Comparison of ENCODE assay signal across 1 cellular context in genomic region chr11:66744485-66745355, GRCh38.
TF ChIP-seq lines count a peak whose summit lies in the region.

No MANE protein-coding gene starts in this region.

TF ChIP-seq in K562, 482 proteins besides CTCF, POLR2A, EP300 and RAD21 (continued from another document and continues in another):
- no peak for TF ChIP-seq ZNF12 (CRISPR knock-in tag; IDR thresholded peaks at IDR 0.05)
- no peak for TF ChIP-seq PTRF (tag; IDR thresholded peaks at IDR 0.05)
- no peak for TF ChIP-seq KLF10 (CRISPR knock-in tag; IDR thresholded peaks at IDR 0.05)
- peak; percentile 80 for TF ChIP-seq NCOA6 (IDR thresholded peaks at IDR 0.05)
- TF ChIP-seq MLLT1 (IDR thresholded peaks at IDR 0.05): no peak
- no peak for TF ChIP-seq HOMEZ (CRISPR knock-in tag; IDR thresholded peaks at IDR 0.05)
- TF ChIP-seq ZNF609 (CRISPR knock-in tag; IDR thresholded peaks at IDR 0.05; ENCODE audit: borderline replicate concordance): no peak
- TF ChIP-seq CREBBP (IDR thresholded peaks at IDR 0.05; ENCODE audit: low read depth, low read length): no peak
- TF ChIP-seq ELF4 (CRISPR knock-in tag; IDR thresholded peaks at IDR 0.05): no peak
- TF ChIP-seq ARID2 (IDR thresholded peaks at IDR 0.05): no peak
- peak; percentile 84 for TF ChIP-seq KDM5B (IDR thresholded peaks at IDR 0.05; ENCODE audit: insufficient replicate concordance, low read depth, low read length)
- peak; percentile 68; the same call in 1 of the 2 replicates for TF ChIP-seq SAFB (IDR thresholded peaks at IDR 0.05; ENCODE audit: borderline replicate concordance, low read depth, low read length)
- no peak for TF ChIP-seq MXI1 (IDR thresholded peaks at IDR 0.05; ENCODE audit: low read depth, low read length)
- no peak for TF ChIP-seq TAF15 (IDR thresholded peaks at IDR 0.05; ENCODE audit: low read depth, low read length)
- TF ChIP-seq, protein P1, sequence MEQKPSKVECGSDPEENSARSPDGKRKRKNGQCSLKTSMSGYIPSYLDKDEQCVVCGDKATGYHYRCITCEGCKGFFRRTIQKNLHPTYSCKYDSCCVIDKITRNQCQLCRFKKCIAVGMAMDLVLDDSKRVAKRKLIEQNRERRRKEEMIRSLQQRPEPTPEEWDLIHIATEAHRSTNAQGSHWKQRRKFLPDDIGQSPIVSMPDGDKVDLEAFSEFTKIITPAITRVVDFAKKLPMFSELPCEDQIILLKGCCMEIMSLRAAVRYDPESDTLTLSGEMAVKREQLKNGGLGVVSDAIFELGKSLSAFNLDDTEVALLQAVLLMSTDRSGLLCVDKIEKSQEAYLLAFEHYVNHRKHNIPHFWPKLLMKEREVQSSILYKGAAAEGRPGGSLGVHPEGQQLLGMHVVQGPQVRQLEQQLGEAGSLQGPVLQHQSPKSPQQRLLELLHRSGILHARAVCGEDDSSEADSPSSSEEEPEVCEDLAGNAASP (IDR thresholded peaks at IDR 0.05): no peak
- peak; percentile 61 for TF ChIP-seq PHF20 (IDR thresholded peaks at IDR 0.05; ENCODE audit: partially characterized antibody)
- peak; percentile 85 for TF ChIP-seq L3MBTL2 (IDR thresholded peaks at IDR 0.05)
- TF ChIP-seq ZFX (CRISPR knock-in tag; IDR thresholded peaks at IDR 0.05): peak; percentile 92
- peak; percentile 90 for TF ChIP-seq NFIC (IDR thresholded peaks at IDR 0.05)
- peak; percentile 28; the same call in 1 of the 2 replicates for TF ChIP-seq ZNF431 (CRISPR knock-in tag; IDR thresholded peaks at IDR 0.05)
- no peak for TF ChIP-seq ATF4 (CRISPR knock-in tag; IDR thresholded peaks at IDR 0.05)
- TF ChIP-seq PRPF4 (IDR thresholded peaks at IDR 0.05; ENCODE audit: insufficient read depth, low read depth, low read length, poor library complexity, severe bottlenecking): no peak
- TF ChIP-seq XRCC3 (IDR thresholded peaks at IDR 0.05): no peak
- peak; percentile 90 for TF ChIP-seq RBFOX2 (IDR thresholded peaks at IDR 0.05; ENCODE audit: low read depth, low read length)
- no peak for TF ChIP-seq MTA1 (IDR thresholded peaks at IDR 0.05; ENCODE audit: borderline replicate concordance)
- 0 out of 4 replicates have a peak, but pooled peaks of 1 of the 2 experiments have one; percentile 9 for TF ChIP-seq ETV6 (IDR thresholded peaks at IDR 0.05; ENCODE audit: borderline replicate concordance in 1 of 2, low read depth in 2 of 2, low read length in 1 of 2)
- TF ChIP-seq ETV6 (CRISPR knock-in tag; IDR thresholded peaks at IDR 0.05; ENCODE audit: borderline replicate concordance): no peak
- TF ChIP-seq, protein P2, sequence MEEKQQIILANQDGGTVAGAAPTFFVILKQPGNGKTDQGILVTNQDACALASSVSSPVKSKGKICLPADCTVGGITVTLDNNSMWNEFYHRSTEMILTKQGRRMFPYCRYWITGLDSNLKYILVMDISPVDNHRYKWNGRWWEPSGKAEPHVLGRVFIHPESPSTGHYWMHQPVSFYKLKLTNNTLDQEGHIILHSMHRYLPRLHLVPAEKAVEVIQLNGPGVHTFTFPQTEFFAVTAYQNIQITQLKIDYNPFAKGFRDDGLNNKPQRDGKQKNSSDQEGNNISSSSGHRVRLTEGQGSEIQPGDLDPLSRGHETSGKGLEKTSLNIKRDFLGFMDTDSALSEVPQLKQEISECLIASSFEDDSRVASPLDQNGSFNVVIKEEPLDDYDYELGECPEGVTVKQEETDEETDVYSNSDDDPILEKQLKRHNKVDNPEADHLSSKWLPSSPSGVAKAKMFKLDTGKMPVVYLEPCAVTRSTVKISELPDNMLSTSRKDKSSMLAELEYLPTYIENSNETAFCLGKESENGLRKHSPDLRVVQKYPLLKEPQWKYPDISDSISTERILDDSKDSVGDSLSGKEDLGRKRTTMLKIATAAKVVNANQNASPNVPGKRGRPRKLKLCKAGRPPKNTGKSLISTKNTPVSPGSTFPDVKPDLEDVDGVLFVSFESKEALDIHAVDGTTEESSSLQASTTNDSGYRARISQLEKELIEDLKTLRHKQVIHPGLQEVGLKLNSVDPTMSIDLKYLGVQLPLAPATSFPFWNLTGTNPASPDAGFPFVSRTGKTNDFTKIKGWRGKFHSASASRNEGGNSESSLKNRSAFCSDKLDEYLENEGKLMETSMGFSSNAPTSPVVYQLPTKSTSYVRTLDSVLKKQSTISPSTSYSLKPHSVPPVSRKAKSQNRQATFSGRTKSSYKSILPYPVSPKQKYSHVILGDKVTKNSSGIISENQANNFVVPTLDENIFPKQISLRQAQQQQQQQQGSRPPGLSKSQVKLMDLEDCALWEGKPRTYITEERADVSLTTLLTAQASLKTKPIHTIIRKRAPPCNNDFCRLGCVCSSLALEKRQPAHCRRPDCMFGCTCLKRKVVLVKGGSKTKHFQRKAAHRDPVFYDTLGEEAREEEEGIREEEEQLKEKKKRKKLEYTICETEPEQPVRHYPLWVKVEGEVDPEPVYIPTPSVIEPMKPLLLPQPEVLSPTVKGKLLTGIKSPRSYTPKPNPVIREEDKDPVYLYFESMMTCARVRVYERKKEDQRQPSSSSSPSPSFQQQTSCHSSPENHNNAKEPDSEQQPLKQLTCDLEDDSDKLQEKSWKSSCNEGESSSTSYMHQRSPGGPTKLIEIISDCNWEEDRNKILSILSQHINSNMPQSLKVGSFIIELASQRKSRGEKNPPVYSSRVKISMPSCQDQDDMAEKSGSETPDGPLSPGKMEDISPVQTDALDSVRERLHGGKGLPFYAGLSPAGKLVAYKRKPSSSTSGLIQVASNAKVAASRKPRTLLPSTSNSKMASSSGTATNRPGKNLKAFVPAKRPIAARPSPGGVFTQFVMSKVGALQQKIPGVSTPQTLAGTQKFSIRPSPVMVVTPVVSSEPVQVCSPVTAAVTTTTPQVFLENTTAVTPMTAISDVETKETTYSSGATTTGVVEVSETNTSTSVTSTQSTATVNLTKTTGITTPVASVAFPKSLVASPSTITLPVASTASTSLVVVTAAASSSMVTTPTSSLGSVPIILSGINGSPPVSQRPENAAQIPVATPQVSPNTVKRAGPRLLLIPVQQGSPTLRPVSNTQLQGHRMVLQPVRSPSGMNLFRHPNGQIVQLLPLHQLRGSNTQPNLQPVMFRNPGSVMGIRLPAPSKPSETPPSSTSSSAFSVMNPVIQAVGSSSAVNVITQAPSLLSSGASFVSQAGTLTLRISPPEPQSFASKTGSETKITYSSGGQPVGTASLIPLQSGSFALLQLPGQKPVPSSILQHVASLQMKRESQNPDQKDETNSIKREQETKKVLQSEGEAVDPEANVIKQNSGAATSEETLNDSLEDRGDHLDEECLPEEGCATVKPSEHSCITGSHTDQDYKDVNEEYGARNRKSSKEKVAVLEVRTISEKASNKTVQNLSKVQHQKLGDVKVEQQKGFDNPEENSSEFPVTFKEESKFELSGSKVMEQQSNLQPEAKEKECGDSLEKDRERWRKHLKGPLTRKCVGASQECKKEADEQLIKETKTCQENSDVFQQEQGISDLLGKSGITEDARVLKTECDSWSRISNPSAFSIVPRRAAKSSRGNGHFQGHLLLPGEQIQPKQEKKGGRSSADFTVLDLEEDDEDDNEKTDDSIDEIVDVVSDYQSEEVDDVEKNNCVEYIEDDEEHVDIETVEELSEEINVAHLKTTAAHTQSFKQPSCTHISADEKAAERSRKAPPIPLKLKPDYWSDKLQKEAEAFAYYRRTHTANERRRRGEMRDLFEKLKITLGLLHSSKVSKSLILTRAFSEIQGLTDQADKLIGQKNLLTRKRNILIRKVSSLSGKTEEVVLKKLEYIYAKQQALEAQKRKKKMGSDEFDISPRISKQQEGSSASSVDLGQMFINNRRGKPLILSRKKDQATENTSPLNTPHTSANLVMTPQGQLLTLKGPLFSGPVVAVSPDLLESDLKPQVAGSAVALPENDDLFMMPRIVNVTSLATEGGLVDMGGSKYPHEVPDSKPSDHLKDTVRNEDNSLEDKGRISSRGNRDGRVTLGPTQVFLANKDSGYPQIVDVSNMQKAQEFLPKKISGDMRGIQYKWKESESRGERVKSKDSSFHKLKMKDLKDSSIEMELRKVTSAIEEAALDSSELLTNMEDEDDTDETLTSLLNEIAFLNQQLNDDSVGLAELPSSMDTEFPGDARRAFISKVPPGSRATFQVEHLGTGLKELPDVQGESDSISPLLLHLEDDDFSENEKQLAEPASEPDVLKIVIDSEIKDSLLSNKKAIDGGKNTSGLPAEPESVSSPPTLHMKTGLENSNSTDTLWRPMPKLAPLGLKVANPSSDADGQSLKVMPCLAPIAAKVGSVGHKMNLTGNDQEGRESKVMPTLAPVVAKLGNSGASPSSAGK (IDR thresholded peaks at IDR 0.05): peak; percentile 54
- TF ChIP-seq FOXP4 (CRISPR knock-in tag; IDR thresholded peaks at IDR 0.05; ENCODE audit: borderline replicate concordance): no peak
- TF ChIP-seq TOE1 (IDR thresholded peaks at IDR 0.05; ENCODE audit: borderline replicate concordance): no peak
- no peak for TF ChIP-seq TOE1 (CRISPR knock-in tag; IDR thresholded peaks at IDR 0.05; ENCODE audit: borderline replicate concordance, low read depth)
- 0 out of 2 replicates have a peak, but pooled peaks have one; percentile 35 for TF ChIP-seq E2F1 (CRISPR knock-in tag; IDR thresholded peaks at IDR 0.05)
